Comparison of ENCODE assay signal across 1 cellular context in the genomic region with DNA sequence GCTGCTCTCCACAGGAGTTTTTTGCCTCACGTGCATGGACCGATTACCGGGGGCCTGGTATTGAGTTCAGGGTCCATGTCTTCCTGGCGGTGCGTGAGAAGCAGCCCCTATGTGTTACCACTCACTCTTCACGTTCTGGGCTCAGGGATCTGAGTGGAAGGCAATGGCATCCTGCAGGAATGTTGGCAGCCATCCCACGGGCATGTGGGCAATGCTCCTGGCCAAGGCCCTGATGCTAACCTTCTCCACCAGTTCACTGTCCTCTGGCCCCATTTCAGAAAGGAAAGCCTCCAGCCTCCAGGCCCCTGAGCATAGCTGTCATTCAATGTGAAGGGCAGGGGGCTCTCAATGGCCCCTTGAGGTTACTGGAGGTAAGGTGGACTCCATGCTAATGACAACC.
TF ChIP-seq lines count a peak whose summit lies in the region.

No MANE protein-coding gene starts in this region.

TF ChIP-seq in SK-N-SH treated with all-trans-retinoic acid at 6 μM for 48 hours, 23 proteins besides CTCF, POLR2A, EP300 and RAD21 (continued from another document):
- TF ChIP-seq, protein P1, sequence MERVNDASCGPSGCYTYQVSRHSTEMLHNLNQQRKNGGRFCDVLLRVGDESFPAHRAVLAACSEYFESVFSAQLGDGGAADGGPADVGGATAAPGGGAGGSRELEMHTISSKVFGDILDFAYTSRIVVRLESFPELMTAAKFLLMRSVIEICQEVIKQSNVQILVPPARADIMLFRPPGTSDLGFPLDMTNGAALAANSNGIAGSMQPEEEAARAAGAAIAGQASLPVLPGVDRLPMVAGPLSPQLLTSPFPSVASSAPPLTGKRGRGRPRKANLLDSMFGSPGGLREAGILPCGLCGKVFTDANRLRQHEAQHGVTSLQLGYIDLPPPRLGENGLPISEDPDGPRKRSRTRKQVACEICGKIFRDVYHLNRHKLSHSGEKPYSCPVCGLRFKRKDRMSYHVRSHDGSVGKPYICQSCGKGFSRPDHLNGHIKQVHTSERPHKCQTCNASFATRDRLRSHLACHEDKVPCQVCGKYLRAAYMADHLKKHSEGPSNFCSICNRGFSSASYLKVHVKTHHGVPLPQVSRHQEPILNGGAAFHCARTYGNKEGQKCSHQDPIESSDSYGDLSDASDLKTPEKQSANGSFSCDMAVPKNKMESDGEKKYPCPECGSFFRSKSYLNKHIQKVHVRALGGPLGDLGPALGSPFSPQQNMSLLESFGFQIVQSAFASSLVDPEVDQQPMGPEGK (CRISPR knock-in tag; IDR thresholded peaks at IDR 0.05; ENCODE audit: borderline replicate concordance) = no peak
- TF ChIP-seq, protein P2, sequence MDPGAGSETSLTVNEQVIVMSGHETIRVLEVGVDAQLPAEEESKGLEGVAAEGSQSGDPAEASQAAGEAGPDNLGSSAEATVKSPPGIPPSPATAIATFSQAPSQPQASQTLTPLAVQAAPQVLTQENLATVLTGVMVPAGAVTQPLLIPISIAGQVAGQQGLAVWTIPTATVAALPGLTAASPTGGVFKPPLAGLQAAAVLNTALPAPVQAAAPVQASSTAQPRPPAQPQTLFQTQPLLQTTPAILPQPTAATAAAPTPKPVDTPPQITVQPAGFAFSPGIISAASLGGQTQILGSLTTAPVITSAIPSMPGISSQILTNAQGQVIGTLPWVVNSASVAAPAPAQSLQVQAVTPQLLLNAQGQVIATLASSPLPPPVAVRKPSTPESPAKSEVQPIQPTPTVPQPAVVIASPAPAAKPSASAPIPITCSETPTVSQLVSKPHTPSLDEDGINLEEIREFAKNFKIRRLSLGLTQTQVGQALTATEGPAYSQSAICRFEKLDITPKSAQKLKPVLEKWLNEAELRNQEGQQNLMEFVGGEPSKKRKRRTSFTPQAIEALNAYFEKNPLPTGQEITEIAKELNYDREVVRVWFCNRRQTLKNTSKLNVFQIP (CRISPR knock-in tag; IDR thresholded peaks at IDR 0.05; ENCODE audit: borderline replicate concordance, low read depth) = no peak
- TF ChIP-seq ZC3H10 (CRISPR knock-in tag; IDR thresholded peaks at IDR 0.05) = no peak
- TF ChIP-seq TOX (CRISPR knock-in tag; IDR thresholded peaks at IDR 0.05; ENCODE audit: borderline replicate concordance) = no peak
- no peak for TF ChIP-seq ZNF565 (CRISPR knock-in tag; conservative IDR thresholded peaks at IDR 0.05; ENCODE audit: low read depth)
- TF ChIP-seq RARB (CRISPR knock-in tag; IDR thresholded peaks at IDR 0.05) = no peak
- TF ChIP-seq ZNF70 (CRISPR knock-in tag; IDR thresholded peaks at IDR 0.05) = no peak
